Comparison of ENCODE assay signal across 9 cellular contexts in the genomic region with DNA sequence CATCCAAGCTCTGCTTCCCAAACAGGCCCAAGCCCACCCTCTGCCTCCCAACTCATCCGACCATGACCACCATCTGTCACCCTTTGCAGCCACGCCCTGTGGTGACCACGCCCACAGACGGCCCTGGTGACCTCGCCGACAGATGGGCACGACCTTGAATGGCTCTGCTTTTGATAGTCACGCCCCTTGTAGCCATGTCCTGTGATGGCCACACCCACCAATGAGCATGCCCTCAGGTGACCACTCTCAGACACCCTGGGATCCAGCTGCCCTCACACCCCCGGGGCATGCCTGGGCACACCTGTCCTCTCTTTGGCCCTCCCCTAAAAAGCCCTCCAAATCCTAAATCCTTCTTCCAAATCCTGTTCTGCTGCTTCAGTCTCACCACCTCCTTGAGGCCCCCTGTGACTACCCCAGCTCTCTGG. TPM values are rescaled to one million over a fixed set of nuclear protein-coding genes. Genes with fewer than 3 reads are reported as not detected.
DNase-seq lines count a peak whose midpoint lies in the region; ATAC-seq, FAIRE-seq and TF ChIP-seq lines count a peak whose summit lies in the region.
"Had no signal": no experiment of that assay in that cellular context is flagged by ENCODE, and none has a peak within 500 bp of the region (broad histone marks: within the 10 kb centered on the region; RNA-seq: fewer than 3 reads in every experiment).

No MANE protein-coding gene starts in this region.

- H3K27ac Mint-ChIP-seq in H9: peak overlapping the region in 2 of 3 experiments; percentile 84 to 91; a peak in 3 of 7 replicates

- H3K9me3 Mint-ChIP-seq in H9: peaks cover under 1 to 3% of the 10 kb centered on the region in 2 experiments; a peak in 2 of 5 replicates

- H2BK15ac ChIP-seq in H9 (ENCODE audit: low read depth, low read length): no peak overlapping the region

- H2BK120ac ChIP-seq in H9 (ENCODE audit: low read depth, low read length, poor library complexity, severe bottlenecking): no peak overlapping the region

- H3K4me1 ChIP-seq in H9 (ENCODE audit: insufficient read depth, low read length) (peaks cover 3% of the 10 kb centered on the region; the same call in 1 of the 2 replicates), Panc1 (ENCODE audit: control insufficient read depth, insufficient read depth, low read length) (no peaks in the 10 kb centered on the region), parathyroid adenoma (peaks cover 19% of the 10 kb centered on the region)

- peak overlapping the region; percentile 87 for H3K4me2 ChIP-seq in H9 (ENCODE audit: insufficient read depth, insufficient read length, low read length)
- H3K4me2 ChIP-seq in parathyroid adenoma (ENCODE audit: low read length): peak overlapping the region; percentile 94

- no peaks in the 10 kb centered on the region for H3K36me3 ChIP-seq in Panc1 (ENCODE audit: control insufficient read depth, insufficient read depth, low read length)
- H3K36me3 ChIP-seq in parathyroid adenoma (ENCODE audit: control insufficient read depth, insufficient read depth, low read length): no peaks in the 10 kb centered on the region
- H3K36me3 ChIP-seq: ovary, Peyer's patch had no signal

- peaks cover 3% of the 10 kb centered on the region for H3K23me2 ChIP-seq in H9 (ENCODE audit: insufficient read length, low read depth, low read length, poor library complexity, severe bottlenecking)

- H3K18ac ChIP-seq in H9 (ENCODE audit: insufficient read length, low read depth, low read length): no peak overlapping the region

- H4K8ac ChIP-seq in H9 (replicated peaks; ENCODE audit: insufficient read length, low read depth, low read length): no peak overlapping the region

- H3K27ac ChIP-seq in H9 (ENCODE audit: insufficient read length, low read depth, low read length): no peak overlapping the region
- H3K27ac ChIP-seq in Panc1 (ENCODE audit: low read length): no peak overlapping the region; the same call in 1 of the 2 replicates
- peak overlapping the region; percentile 98 for H3K27ac ChIP-seq in parathyroid adenoma

- H4K91ac ChIP-seq in H9 (ENCODE audit: insufficient read length, low read depth, low read length): no peak overlapping the region

- H3K36me3 Mint-ChIP-seq in H9 (ENCODE audit: insufficient read depth in 1 of 3, low read depth in 3 of 3): no peaks in the 10 kb centered on the region; a peak in 1 of 7 replicates

- peak overlapping the region; percentile 73 to 74 for H3K4me3 ChIP-seq in Panc1 (ENCODE audit: low read depth in 2 of 2, low read length in 2 of 2)
- H3K4me3 ChIP-seq in fibroblast of the aortic adventitia (ENCODE audit: low read depth, low read length): peak overlapping the region; percentile 86
- H3K4me3 ChIP-seq in parathyroid adenoma (ENCODE audit: low read depth, low read length): peak overlapping the region; percentile 80

- H2BK20ac ChIP-seq in H9 (ENCODE audit: low read depth, low read length, poor library complexity, severe bottlenecking): no peak overlapping the region

- TF ChIP-seq POLR2A in H54 (IDR thresholded peaks at IDR 0.05; ENCODE audit: low read depth, low read length): no peak

- H4K5ac ChIP-seq in H9 (ENCODE audit: insufficient read length, low read depth, low read length): no peak overlapping the region

- H3K27me3 ChIP-seq in H9 (ENCODE audit: insufficient read depth, low read length) (no peaks in the 10 kb centered on the region), Panc1 (ENCODE audit: control insufficient read depth, insufficient read depth, low read length) (no peaks in the 10 kb centered on the region), parathyroid adenoma (ENCODE audit: control insufficient read depth, insufficient read depth, low read length) (no peaks in the 10 kb centered on the region)
- H3K27me3 ChIP-seq: ovary, Peyer's patch had no signal

- H3K4ac ChIP-seq in H9 (ENCODE audit: low read depth, low read length): no peak overlapping the region

- POLR2A ChIA-PET in Panc1 (lab: Charles Lee): no interaction called here

- DNase-seq in H9 (peak; percentile 97), Panc1 (ENCODE audit: low read depth, low spot score) (no peak), fibroblast of the aortic adventitia (ENCODE audit: low read depth) (no peak), H54 (ENCODE audit: insufficient read length, low spot score) (no peak), NCI-H2107 treated with DMSO at 0.1 percent for 48 hours (lab: John Stamatoyannopoulos, UW; ENCODE audit: unreplicated experiment) (no peak), occipital lobe (lab: John Stamatoyannopoulos, UW) (no peak)

- ATAC-seq in Panc1: 0 out of 2 replicates have a peak, but pooled peaks have one; percentile 11

- H3K9me3 ChIP-seq in H9 (ENCODE audit: control insufficient read depth, low read depth, low read length) (no peaks in the 10 kb centered on the region), Panc1 (ENCODE audit: control insufficient read depth, insufficient read depth, low read depth, low read length) (no peaks in the 10 kb centered on the region), parathyroid adenoma (ENCODE audit: control insufficient read depth, low read length) (no peaks in the 10 kb centered on the region)
- H3K9me3 ChIP-seq: ovary, Peyer's patch had no signal

- H2AFZ ChIP-seq in H9 (ENCODE audit: low read length) (no peak overlapping the region), parathyroid adenoma (peak overlapping the region; percentile 99)

- no peak for FAIRE-seq in H54 (lab: Jason Lieb, UNC)

- H3K9ac ChIP-seq in H9 (ENCODE audit: extremely low read depth, insufficient read length, low read length) (no peak overlapping the region), parathyroid adenoma (no peak overlapping the region)

- peak overlapping the region; percentile 80 to 83 for H3K4me3 Mint-ChIP-seq in H9

- H3K14ac ChIP-seq in H9 (ENCODE audit: insufficient read depth, low read length): no peak overlapping the region

- no peaks in the 10 kb centered on the region for H4K20me1 ChIP-seq in H9 (ENCODE audit: control insufficient read depth, insufficient read depth, insufficient read length)

- no peaks in the 10 kb centered on the region for H3K79me1 ChIP-seq in H9 (ENCODE audit: insufficient read depth, low read depth, low read length, poor library complexity, severe bottlenecking)

- H3K27me3 Mint-ChIP-seq in H9 (ENCODE audit: low read depth): peaks cover 11% of the 10 kb centered on the region

- WGBS in H9 (ENCODE audit: extremely low coverage, insufficient read length, low lambda C conversion rate): no CpG with 5 or more reads among the region's 9 CpGs

- TF ChIP-seq CTCF in H9 (conservative IDR thresholded peaks at IDR 0.05) (no peak), Panc1 (IDR thresholded peaks at IDR 0.05) (no peak), fibroblast of the aortic adventitia (IDR thresholded peaks at IDR 0.05; ENCODE audit: insufficient read depth, low read length) (no peak), parathyroid adenoma (IDR thresholded peaks at IDR 0.05) (no peak)

- H3K4me1 Mint-ChIP-seq in H9: peaks cover 16 to 28% of the 10 kb centered on the region in 2 experiments

- CTCF ChIA-PET in Panc1 (lab: Charles Lee): interaction anchor here (1.0 kb wide), 2 partner anchors 11 to 14 kb away, joined by 3 to 9 read pairs; no protein-coding TSS in a partner anchor

- no peak overlapping the region for H2BK5ac ChIP-seq in H9 (ENCODE audit: insufficient read length, low read length)

- no peak overlapping the region for H3K56ac ChIP-seq in H9 (ENCODE audit: insufficient read length, low read depth, low read length)

- H3T11ph ChIP-seq in H9 (ENCODE audit: low read length): no peak overlapping the region

- no peak overlapping the region for H2BK12ac ChIP-seq in H9 (ENCODE audit: insufficient read length, low read depth, low read length)

- in situ Hi-C loops in Panc1 (cut with HindIII; ENCODE audit: low pct_unique_long_range_greater_than_20kb, low sequenced_read_pairs): no loop called here

- no peaks in the 10 kb centered on the region for H3K79me2 ChIP-seq in H9 (ENCODE audit: insufficient read depth, low read length)
- H3K79me2 ChIP-seq in parathyroid adenoma: no peaks in the 10 kb centered on the region

- no peak overlapping the region for H2AK5ac ChIP-seq in H9 (ENCODE audit: insufficient read length, low read length)

- no peak overlapping the region for H3K23ac ChIP-seq in H9 (ENCODE audit: insufficient read length, low read depth, low read length)

- no TSS peak for BruUV-seq in Panc1 (replicated peaks; lab: Mats Ljungman, UMichigan)

- intact Hi-C loops in Panc1 (cut with micrococcal nuclease; ENCODE audit: unreplicated experiment): no loop called here

RNA-seq across cellular contexts. Expression of a gene that starts 51.0 kb away (rescaled TPM):
- total RNA-seq in H9 (2021) (102 and 105 TPM in 2 replicates), Panc1 (2021; ENCODE audit: unreplicated experiment) (119 TPM), fibroblast of the aortic adventitia (ENCODE audit: low replicate concordance) (94.4 and 205 TPM in 2 replicates), occipital lobe (50.1 TPM)
- 123 TPM for polyA plus RNA-seq in Panc1 (2012; ENCODE audit: insufficient read length)
